ENCODE assay signal across 25 cellular contexts in the genomic region with DNA sequence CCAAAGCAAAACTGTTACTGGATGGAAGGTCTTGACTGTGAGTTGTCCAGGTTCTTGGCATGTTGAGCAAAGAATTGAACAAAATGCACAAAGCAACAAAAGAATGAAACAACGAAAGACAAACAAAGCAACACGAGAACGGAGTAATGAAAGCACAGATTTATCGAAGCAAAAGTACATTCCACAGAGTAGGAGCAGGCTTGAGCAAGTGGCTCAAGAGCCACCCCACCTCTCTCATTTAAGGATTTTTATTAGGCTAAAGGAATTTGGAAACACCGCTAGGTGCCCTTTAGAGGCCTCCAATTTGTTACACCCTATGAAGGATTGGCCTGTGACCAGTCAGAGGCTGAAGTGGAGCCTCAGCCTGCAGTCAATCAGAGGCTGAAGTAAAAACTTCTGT. TPM values are rescaled to one million over a fixed set of nuclear protein-coding genes. Genes with fewer than 3 reads are reported as not detected.
DNase-seq lines count a peak whose midpoint lies in the region; ATAC-seq and TF ChIP-seq lines count a peak whose summit lies in the region.
"Had no signal": no experiment of that assay in that cellular context is flagged by ENCODE, and none has a peak within 500 bp of the region (broad histone marks: within the 10 kb centered on the region; RNA-seq: fewer than 3 reads in every experiment).

No MANE protein-coding gene starts in this region.

- peaks cover 5% of the 10 kb centered on the region for H3K9me3 Mint-ChIP-seq in activated CD4-positive, alpha-beta memory T cell treated with anti-CD3 and anti-CD28 coated beads, Interleukin-2, amount 10 ng/mL, durations not matched to agents 7 days and 5 days
- H3K9me3 Mint-ChIP-seq in activated CD4-positive, alpha-beta memory T cell treated with anti-CD3 and anti-CD28 coated beads for 36 hours = peaks cover 2% of the 10 kb centered on the region
- no peaks in the 10 kb centered on the region for H3K9me3 Mint-ChIP-seq in activated naive CD8-positive, alpha-beta T cell treated with anti-CD3 and anti-CD28 coated beads, Interleukin-2, amount 50 U/mL, for 24 hours

- WGBS in suprapubic skin = 93% methylated on average over 5 of the region's 5 CpGs

- H3K27ac ChIP-seq in PC-9 (peak overlapping the region; percentile 89), skin epidermis (peak overlapping the region in 12 of 21 experiments; percentile 48 to 88 (median 80)), suprapubic skin (no peak overlapping the region)
- H3K27ac ChIP-seq: KMS-11, neural progenitor cell, WERI-Rb-1 had no signal

- H3F3A ChIP-seq in PC-9 (ENCODE audit: insufficient read depth, low read depth) = peaks cover 47% of the 10 kb centered on the region

- H3K9me3 ChIP-seq in PC-9 (ENCODE audit: insufficient read depth, low read depth) (peaks cover 4% of the 10 kb centered on the region), suprapubic skin (no peaks in the 10 kb centered on the region)
- H3K9me3 ChIP-seq: body of pancreas, gastrocnemius medialis, sigmoid colon, SK-N-SH had no signal

- H4K20me1 ChIP-seq in PC-9 (ENCODE audit: insufficient read depth) = no peaks in the 10 kb centered on the region

- no peak overlapping the region for H2AFZ ChIP-seq in PC-9
- H2AFZ ChIP-seq: GM23338, neural progenitor cell had no signal

- H3K9me2 ChIP-seq in PC-9 (ENCODE audit: insufficient read depth) = no peaks in the 10 kb centered on the region
- H3K9me2 ChIP-seq: SK-N-SH had no signal

- H3K36me3 ChIP-seq in PC-9 (ENCODE audit: low read depth) (no peaks in the 10 kb centered on the region), suprapubic skin (no peaks in the 10 kb centered on the region)
- H3K36me3 ChIP-seq: gastrocnemius medialis, neural progenitor cell, sigmoid colon, tibial nerve, WERI-Rb-1 had no signal

- BruUV-seq in PC-9 (replicated peaks; lab: Mats Ljungman, UMichigan) = no TSS peak

- TF ChIP-seq EP300 in suprapubic skin (IDR thresholded peaks at IDR 0.05) = no peak

- intact Hi-C loops in activated CD4-positive, alpha-beta memory T cell treated with anti-CD3 and anti-CD28 coated beads for 36 hours (cut with micrococcal nuclease) = no loop called here
- intact Hi-C loops in PC-9 (cut with micrococcal nuclease; ENCODE audit: unreplicated experiment) = no loop called here

- H3K27me3 ChIP-seq in PC-9 (ENCODE audit: insufficient read depth, low read depth) = no peaks in the 10 kb centered on the region
- H3K27me3 ChIP-seq in suprapubic skin = no peaks in the 10 kb centered on the region
- H3K27me3 ChIP-seq: body of pancreas, gastrocnemius medialis, neural progenitor cell, sigmoid colon, tibial nerve had no signal

- peak overlapping the region; percentile 78 for H3K27ac Mint-ChIP-seq in activated CD4-positive, alpha-beta memory T cell treated with anti-CD3 and anti-CD28 coated beads, Interleukin-2, amount 10 ng/mL, durations not matched to agents 7 days and 5 days
- no peak overlapping the region for H3K27ac Mint-ChIP-seq in activated CD4-positive, alpha-beta memory T cell treated with anti-CD3 and anti-CD28 coated beads for 36 hours
- H3K27ac Mint-ChIP-seq in activated naive CD8-positive, alpha-beta T cell treated with anti-CD3 and anti-CD28 coated beads, Interleukin-2, amount 50 U/mL, for 24 hours = no peak overlapping the region
- H3K27ac Mint-ChIP-seq: GM23338, neural progenitor cell had no signal

- H3K4me1 Mint-ChIP-seq in activated CD4-positive, alpha-beta memory T cell treated with anti-CD3 and anti-CD28 coated beads, Interleukin-2, amount 10 ng/mL, durations not matched to agents 7 days and 5 days = peaks cover 24% of the 10 kb centered on the region
- peaks cover 20% of the 10 kb centered on the region for H3K4me1 Mint-ChIP-seq in activated CD4-positive, alpha-beta memory T cell treated with anti-CD3 and anti-CD28 coated beads for 36 hours (ENCODE audit: low read depth)
- peaks cover 15% of the 10 kb centered on the region for H3K4me1 Mint-ChIP-seq in activated naive CD8-positive, alpha-beta T cell treated with anti-CD3 and anti-CD28 coated beads, Interleukin-2, amount 50 U/mL, for 24 hours
- H3K4me1 Mint-ChIP-seq: neural progenitor cell had no signal

- H3K4me1 ChIP-seq in PC-9 (replicated peaks; ENCODE audit: insufficient read depth) (peaks cover 36% of the 10 kb centered on the region), suprapubic skin (peaks cover 10% of the 10 kb centered on the region)
- H3K4me1 ChIP-seq: gastrocnemius medialis, neural progenitor cell, sigmoid colon, tibial nerve had no signal

- CTCF ChIA-PET in activated CD4-positive, alpha-beta memory T cell treated with anti-CD3 and anti-CD28 coated beads, Interleukin-2, amount 10 ng/mL, durations not matched to agents 7 days and 5 days (lab: Charles Lee) = interaction anchor here (3.2 kb wide), 1 partner anchor 55 kb away, joined by 20 read pairs; no protein-coding TSS in a partner anchor
- CTCF ChIA-PET in activated CD4-positive, alpha-beta memory T cell treated with anti-CD3 and anti-CD28 coated beads for 36 hours (lab: Charles Lee) = interaction anchor here (2.1 to 2.5 kb wide), 2 partner anchors 55 to 79 kb away, joined by 7 to 12 read pairs; no protein-coding TSS in a partner anchor
- CTCF ChIA-PET in PC-9 (lab: Charles Lee) = no interaction called here

- no peak for DNase-seq in activated CD4-positive, alpha-beta memory T cell treated with anti-CD3 and anti-CD28 coated beads, Interleukin-2, amount 10 ng/mL, durations not matched to agents 7 days and 5 days
- DNase-seq in activated CD4-positive, alpha-beta memory T cell treated with anti-CD3 and anti-CD28 coated beads for 36 hours = no peak
- DNase-seq in PC-9 = no peak
- no peak for DNase-seq in suprapubic skin (ENCODE audit: low spot score in 2 of 2)
- DNase-seq in activated naive CD8-positive, alpha-beta T cell treated with anti-CD3 and anti-CD28 coated beads, Interleukin-2, amount 50 U/mL, for 24 hours = no peak
- DNase-seq: activated CD4-positive, alpha-beta T cell treated with anti-CD3 and anti-CD28 coated beads, Interleukin-2, amount 50 U/mL, for 1 hour; activated effector memory CD4-positive, alpha-beta T cell treated with anti-CD3 and anti-CD28 coated beads, Interleukin-2, amount 50 U/mL, for 16 hours; AML-193; body of pancreas; effector CD8-positive, alpha-beta T cell; gastrocnemius medialis; hypothalamus; left ventricle myocardium superior; NCI-H526 treated with DMSO at 0.1 percent for 48 hours; sigmoid colon; SK-N-SH; stimulated activated naive CD8-positive, alpha-beta T cell treated with anti-CD3 and anti-CD28 coated beads, Interleukin-15, amount 100 ng/mL, for 72 hours; WERI-Rb-1 had no signal

- peak; percentile 14 for ATAC-seq in esophagus mucosa
- ATAC-seq in GM19397 (IDR thresholded peaks at IDR 0.05; ENCODE audit: unreplicated experiment) = no peak
- ATAC-seq in activated naive CD8-positive, alpha-beta T cell treated with anti-CD3 and anti-CD28 coated beads, Interleukin-2, amount 50 U/mL, for 24 hours = no peak
- ATAC-seq: body of pancreas; gastrocnemius medialis; GM23338; left ventricle myocardium superior; stimulated activated naive CD8-positive, alpha-beta T cell treated with anti-CD3 and anti-CD28 coated beads, Interleukin-15, amount 100 ng/mL, for 72 hours had no signal

- H3K4me3 ChIP-seq in PC-9 = no peak overlapping the region
- H3K4me3 ChIP-seq in skin epidermis = no peak overlapping the region
- no peak overlapping the region for H3K4me3 ChIP-seq in suprapubic skin
- H3K4me3 ChIP-seq: body of pancreas, gastrocnemius medialis, GM23338, neural progenitor cell, sigmoid colon, tibial nerve had no signal

- TF ChIP-seq CTCF in PC-9 (conservative IDR thresholded peaks at IDR 0.05) (no peak), suprapubic skin (IDR thresholded peaks at IDR 0.05) (no peak)

- peaks cover 2% of the 10 kb centered on the region for H3K36me3 Mint-ChIP-seq in activated CD4-positive, alpha-beta memory T cell treated with anti-CD3 and anti-CD28 coated beads, Interleukin-2, amount 10 ng/mL, durations not matched to agents 7 days and 5 days (ENCODE audit: low read depth)
- H3K36me3 Mint-ChIP-seq in activated CD4-positive, alpha-beta memory T cell treated with anti-CD3 and anti-CD28 coated beads for 36 hours = peaks cover 1% of the 10 kb centered on the region
- H3K36me3 Mint-ChIP-seq in activated naive CD8-positive, alpha-beta T cell treated with anti-CD3 and anti-CD28 coated beads, Interleukin-2, amount 50 U/mL, for 24 hours (ENCODE audit: low read depth) = no peaks in the 10 kb centered on the region
- H3K36me3 Mint-ChIP-seq: neural progenitor cell had no signal

- H3K4me2 ChIP-seq in PC-9 = peak overlapping the region; percentile 72
- H3K4me2 ChIP-seq: GM23338, KMS-11, neural progenitor cell, SK-N-SH had no signal

- H3K79me2 ChIP-seq in PC-9 (ENCODE audit: low read depth) = no peaks in the 10 kb centered on the region

- H3K4me3 Mint-ChIP-seq in activated CD4-positive, alpha-beta memory T cell treated with anti-CD3 and anti-CD28 coated beads, Interleukin-2, amount 10 ng/mL, durations not matched to agents 7 days and 5 days = no peak overlapping the region
- H3K4me3 Mint-ChIP-seq in activated CD4-positive, alpha-beta memory T cell treated with anti-CD3 and anti-CD28 coated beads for 36 hours = no peak overlapping the region
- H3K4me3 Mint-ChIP-seq in activated naive CD8-positive, alpha-beta T cell treated with anti-CD3 and anti-CD28 coated beads, Interleukin-2, amount 50 U/mL, for 24 hours = no peak overlapping the region
- H3K4me3 Mint-ChIP-seq: GM23338, neural progenitor cell had no signal

- H3K27me3 Mint-ChIP-seq in activated CD4-positive, alpha-beta memory T cell treated with anti-CD3 and anti-CD28 coated beads, Interleukin-2, amount 10 ng/mL, durations not matched to agents 7 days and 5 days = no peaks in the 10 kb centered on the region
- no peaks in the 10 kb centered on the region for H3K27me3 Mint-ChIP-seq in activated CD4-positive, alpha-beta memory T cell treated with anti-CD3 and anti-CD28 coated beads for 36 hours
- no peaks in the 10 kb centered on the region for H3K27me3 Mint-ChIP-seq in activated naive CD8-positive, alpha-beta T cell treated with anti-CD3 and anti-CD28 coated beads, Interleukin-2, amount 50 U/mL, for 24 hours
- H3K27me3 Mint-ChIP-seq: stimulated activated naive CD8-positive, alpha-beta T cell treated with anti-CD3 and anti-CD28 coated beads, Interleukin-15, amount 100 ng/mL, for 72 hours had no signal

- POLR2A ChIA-PET in activated CD4-positive, alpha-beta memory T cell treated with anti-CD3 and anti-CD28 coated beads, Interleukin-2, amount 10 ng/mL, durations not matched to agents 7 days and 5 days (lab: Charles Lee) = interaction anchor here (1.5 to 6.4 kb wide), 2 partner anchors 54 to 59 kb away, joined by 7 to 79 read pairs; a partner anchor contains a TSS
- POLR2A ChIA-PET in activated CD4-positive, alpha-beta memory T cell treated with anti-CD3 and anti-CD28 coated beads for 36 hours (lab: Charles Lee) = interaction anchor here (1.9 kb wide), 1 partner anchor 59 kb away, joined by 12 read pairs; a partner anchor contains a TSS
- POLR2A ChIA-PET in PC-9 (lab: Charles Lee; ENCODE audit: unreplicated experiment) = no interaction called here

- no peak for TF ChIP-seq POLR2A in suprapubic skin (IDR thresholded peaks at IDR 0.05)

RNA-seq across cellular contexts. Expression of a gene that starts 59.3 kb away (rescaled TPM):
- 1,000 to 10,000 TPM; 1,164 to 1,189 TPM for total RNA-seq in activated CD4-positive, alpha-beta memory T cell treated with anti-CD3 and anti-CD28 coated beads, Interleukin-2, amount 10 ng/mL, durations not matched to agents 7 days and 5 days
- 100 to 1,000 TPM; 915 to 922 TPM for total RNA-seq in activated CD4-positive, alpha-beta memory T cell treated with anti-CD3 and anti-CD28 coated beads for 36 hours
- total RNA-seq in PC-9 (2021) = 6,804 and 8,986 TPM in 2 replicates
- 911 TPM for total RNA-seq in esophagus mucosa
- total RNA-seq in suprapubic skin = 1,000 to 10,000 TPM in 2 of 4 donors, 100 to 1,000 TPM in 2; 578 to 1,480 (median 967) TPM
